ENCODE assay signal across 9 cellular contexts in the genomic region with DNA sequence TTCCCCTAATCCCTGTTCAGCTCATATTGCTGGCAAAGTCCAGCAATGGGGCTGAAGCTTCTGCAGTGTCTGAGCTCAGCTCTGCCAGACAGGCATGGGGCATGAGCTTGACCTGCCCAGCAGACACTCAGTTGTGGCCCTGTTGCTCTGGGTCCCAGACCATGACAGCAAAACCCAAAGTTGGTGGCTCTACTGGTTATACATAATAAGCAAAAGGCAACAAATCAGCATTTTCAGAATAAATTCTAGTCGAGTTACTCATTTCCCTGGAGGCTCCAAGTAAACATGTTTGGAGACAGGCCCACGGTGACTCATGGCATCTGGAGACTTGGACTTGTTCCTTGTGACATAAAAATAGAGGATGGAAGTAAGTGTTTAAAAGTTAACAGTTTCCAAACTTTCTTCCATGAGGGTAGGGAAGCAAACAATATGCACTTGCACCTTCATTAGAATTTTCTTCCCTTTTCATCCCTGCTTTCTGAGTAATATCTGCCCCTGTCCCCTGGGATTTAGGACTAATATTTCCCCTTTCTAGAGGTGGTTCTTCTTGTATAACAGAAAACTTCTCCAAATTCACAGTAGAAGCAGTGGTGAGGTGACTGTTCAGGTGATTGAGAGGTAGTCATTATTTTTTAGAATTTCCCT.
DNase-seq lines count a peak whose midpoint lies in the region; ATAC-seq and TF ChIP-seq lines count a peak whose summit lies in the region.
"Had no signal": no experiment of that assay in that cellular context is flagged by ENCODE, and none has a peak within 500 bp of the region (broad histone marks: within the 10 kb centered on the region; RNA-seq: fewer than 3 reads in every experiment).

No MANE protein-coding gene starts in this region.

- peaks cover 51% of the 10 kb centered on the region for H3K4me1 Mint-ChIP-seq in MCF 10A (ENCODE audit: insufficient read depth, unreplicated experiment)

- H3K4me3 ChIP-seq in HFF-Myc (replicated peaks; ENCODE audit: low read depth, low read length) (no peak overlapping the region), kidney epithelial cell (ENCODE audit: low read depth, low read length) (no peak overlapping the region), subcutaneous abdominal adipose tissue (ENCODE audit: low read depth in 1 of 5, low read length in 5 of 5) (peak overlapping the region in 2 of 5 donors; percentile 4 to 24)

- no peaks in the 10 kb centered on the region for H3K9me3 Mint-ChIP-seq in MCF 10A (ENCODE audit: unreplicated experiment)

- H3K9me3 ChIP-seq in subcutaneous abdominal adipose tissue (ENCODE audit: control insufficient read depth in 5 of 5, low read length in 5 of 5) = no peaks in the 10 kb centered on the region
- H3K9me3 ChIP-seq: neutrophil had no signal

- H3K36me3 ChIP-seq in kidney epithelial cell (ENCODE audit: control insufficient read depth, insufficient read depth, low read length) (no peaks in the 10 kb centered on the region), subcutaneous abdominal adipose tissue (ENCODE audit: control insufficient read depth in 5 of 5, insufficient read depth in 5 of 5, low read length in 5 of 5) (peaks cover 0 to 11% (median 5%) of the 10 kb centered on the region in 5 donors)
- H3K36me3 ChIP-seq: neutrophil had no signal

- peak overlapping the region in 3 of 5 donors; percentile 23 to 59 (median 55) for H3K9ac ChIP-seq in subcutaneous abdominal adipose tissue (ENCODE audit: low read length in 5 of 5)

- H3K36me3 Mint-ChIP-seq in MCF 10A (ENCODE audit: insufficient read depth, unreplicated experiment) = no peaks in the 10 kb centered on the region

- peak overlapping the region; percentile 96 for H3K27ac ChIP-seq in subcutaneous abdominal adipose tissue (ENCODE audit: low read depth, low read length)
- H3K27ac ChIP-seq: neutrophil had no signal

- no peak for TF ChIP-seq CTCF in HFF-Myc (IDR thresholded peaks at IDR 0.05; ENCODE audit: low read depth, low read length, missing control alignments)
- no peak for TF ChIP-seq CTCF in MCF 10A (IDR thresholded peaks at IDR 0.05; ENCODE audit: unreplicated experiment)
- no peak for TF ChIP-seq CTCF in kidney epithelial cell (IDR thresholded peaks at IDR 0.05; ENCODE audit: insufficient read depth, low read length, poor library complexity, severe bottlenecking)

- POLR2A ChIA-PET in MCF 10A (lab: Yijun Ruan, JAX) = interaction anchor here (0.8 to 1.4 kb wide), 5 partner anchors 28 to 87 kb away, joined by 3 to 8 read pairs (median 4); no protein-coding TSS in a partner anchor

- no TSS peak for BruUV-seq in MCF 10A (replicated peaks; lab: Mats Ljungman, UMichigan)

- CTCF ChIA-PET in MCF 10A (lab: Yijun Ruan, JAX) = interaction anchor here (0.7 to 1.0 kb wide), 2 partner anchors 24 to 122 kb away, joined by 3 to 4 read pairs; no protein-coding TSS in a partner anchor

- intact Hi-C loops in MCF 10A (cut with micrococcal nuclease) = no loop called here

- peaks cover 25 to 76% (median 58%) of the 10 kb centered on the region in 5 donors for H3K4me1 ChIP-seq in subcutaneous abdominal adipose tissue (ENCODE audit: control insufficient read depth in 5 of 5, insufficient read depth in 5 of 5, low read length in 5 of 5)

- peak; percentile 90 for DNase-seq in HFF-Myc (ENCODE audit: extremely low read depth, low read depth)
- DNase-seq in MCF 10A (ENCODE audit: unreplicated experiment) = peak; percentile 93
- peak; percentile 82 for DNase-seq in kidney epithelial cell (ENCODE audit: low read depth)
- no peak for DNase-seq in NCI-H82 (lab: John Stamatoyannopoulos, UW)
- DNase-seq in COLO668 (lab: John Stamatoyannopoulos, UW; ENCODE audit: unreplicated experiment) = no peak

- peak overlapping the region; percentile 13 for H3K27ac Mint-ChIP-seq in MCF 10A (ENCODE audit: low read depth, unreplicated experiment)

- no peak overlapping the region for H3K4me3 Mint-ChIP-seq in MCF 10A (ENCODE audit: unreplicated experiment)

- no peaks in the 10 kb centered on the region for H3K27me3 ChIP-seq in kidney epithelial cell (ENCODE audit: control insufficient read depth, insufficient read depth, low read length)
- no peaks in the 10 kb centered on the region for H3K27me3 ChIP-seq in subcutaneous abdominal adipose tissue (ENCODE audit: control insufficient read depth in 5 of 5, insufficient read depth in 4 of 5, low read length in 5 of 5)
- H3K27me3 ChIP-seq: neutrophil had no signal

- ATAC-seq in HG02938 (IDR thresholded peaks at IDR 0.05; ENCODE audit: unreplicated experiment) (no peak), GM21360 (IDR thresholded peaks at IDR 0.05; ENCODE audit: unreplicated experiment) (no peak)

- no peaks in the 10 kb centered on the region for H3K27me3 Mint-ChIP-seq in MCF 10A (ENCODE audit: insufficient read depth, unreplicated experiment)

Comparison
In these comparisons a context has a peak if more than half of its experiments do, and no peak if none do; other contexts are left out.
1. DNase-seq: peak in HFF-Myc (single experiment), MCF 10A (single experiment) and kidney epithelial cell (single experiment); none in NCI-H82 (single experiment) and COLO668 (single experiment).